In the genomic region with DNA sequence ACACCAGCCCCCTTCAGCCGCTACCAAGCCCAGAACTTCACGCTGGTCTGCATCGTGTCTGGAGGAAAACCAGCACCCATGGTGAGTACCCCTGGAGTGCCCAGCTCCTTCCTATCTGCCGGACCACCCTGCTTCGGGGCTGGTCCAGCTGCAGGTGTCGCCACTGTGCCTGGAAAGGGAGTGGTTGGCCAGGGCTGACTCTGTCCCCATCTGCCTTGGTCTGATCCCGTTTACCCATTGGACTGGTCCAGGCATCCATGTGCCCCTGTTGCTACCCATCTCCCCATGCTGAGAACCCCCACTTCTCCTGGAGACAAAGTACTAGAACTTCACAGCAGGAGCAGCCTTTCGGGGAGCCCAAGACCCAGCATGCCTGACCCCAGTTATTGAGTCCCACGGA, we compare ENCODE assay signal across 34 cellular contexts.
"Had no signal": no experiment of that assay in that cellular context is flagged by ENCODE, and none has a peak within 500 bp of the region (broad histone marks: within the 10 kb centered on the region; RNA-seq: fewer than 3 reads in every experiment).

No MANE protein-coding gene starts in this region.

- H3K4me1 ChIP-seq: adrenal gland, body of pancreas, SJCRH30 had no signal

- H3K27ac ChIP-seq: adrenal gland, body of pancreas, KMS-11, SJCRH30, SK-N-MC had no signal

- DNase-seq: activated CD4-positive, alpha-beta memory T cell treated with anti-CD3 and anti-CD28 coated beads for 36 hours; activated CD4-positive, alpha-beta T cell treated with anti-CD3 and anti-CD28 coated beads for 36 hours; activated CD4-positive, alpha-beta T cell treated with anti-CD3 and anti-CD28 coated beads, Interleukin-2, amount 50 U/mL, for 1 hour; activated CD8-positive, alpha-beta memory T cell treated with anti-CD3 and anti-CD28 coated beads, Interleukin-2, amount 50 U/mL, for 4 hours; activated gamma-delta T cell treated with Interleukin-2 at 50 U/mL for 16 hours; activated naive CD4-positive, alpha-beta T cell treated with anti-CD3 and anti-CD28 coated beads for 36 hours; activated T-cell treated with anti-CD3 and anti-CD28 coated beads for 4 hours; activated T-cell treated with anti-CD3 and anti-CD28 coated beads, Interleukin-2, amount 50 U/mL, for 4 hours; adrenal gland; body of pancreas; caudate nucleus; cerebellar nuclear complex; MM.1S; MV-4-11; NCI-H1092; NCI-H1436 treated with DMSO at 0.1 percent for 48 hours; NCI-H1694 treated with DMSO at 0.1 percent for 48 hours; NCI-H2029; NCI-H2107; NCI-H2171; NCI-H510A; NCI-H526; NCI-H748 treated with DMSO at 0.1 percent for 48 hours; OCI-M1; SHP77; SJCRH30; T1000 had no signal

- H3K9ac ChIP-seq: KMS-11 had no signal

- H3K9me3 ChIP-seq: adrenal gland, body of pancreas, SJCRH30 had no signal

- H3K36me3 Mint-ChIP-seq: activated CD4-positive, alpha-beta memory T cell treated with anti-CD3 and anti-CD28 coated beads for 36 hours; activated naive CD4-positive, alpha-beta T cell treated with anti-CD3 and anti-CD28 coated beads, Interleukin-2, amount 50 U/mL, for 72 hours had no signal

- H3K4me2 ChIP-seq: KMS-11 had no signal

- H3K4me1 Mint-ChIP-seq: activated CD4-positive, alpha-beta T cell treated with anti-CD3 and anti-CD28 coated beads for 36 hours had no signal

- H3K9me3 Mint-ChIP-seq: activated CD4-positive, alpha-beta memory T cell treated with anti-CD3 and anti-CD28 coated beads for 36 hours; activated naive CD4-positive, alpha-beta T cell treated with anti-CD3 and anti-CD28 coated beads for 36 hours; activated naive CD4-positive, alpha-beta T cell treated with anti-CD3 and anti-CD28 coated beads, Interleukin-2, amount 50 U/mL, for 72 hours; activated T-cell treated with anti-CD3 and anti-CD28 coated beads, Interleukin-2, amount 50 U/mL, for 4 hours; activated T-helper 1 cell treated with anti-CD3 and anti-CD28 coated beads, Interleukin-12 subunit alpha, Interleukin-12 subunit beta, Interleukin-2, Interleukin-4 antibody, amounts not matched to agents 30 ng/mL and 10 ng/mL and 1 ng/mL, durations not matched to agents 14 hours and 24 hours and 36 hours had no signal

- H3K4me3 Mint-ChIP-seq: activated CD4-positive, alpha-beta memory T cell treated with anti-CD3 and anti-CD28 coated beads for 36 hours; activated CD4-positive, alpha-beta T cell treated with anti-CD3 and anti-CD28 coated beads for 36 hours; activated naive CD4-positive, alpha-beta T cell treated with anti-CD3 and anti-CD28 coated beads for 36 hours; activated T-cell treated with anti-CD3 and anti-CD28 coated beads, Interleukin-2, amount 50 U/mL, for 4 hours; activated T-helper 1 cell treated with anti-CD3 and anti-CD28 coated beads, Interleukin-12 subunit alpha, Interleukin-12 subunit beta, Interleukin-2, Interleukin-4 antibody, amounts not matched to agents 30 ng/mL and 10 ng/mL and 1 ng/mL, durations not matched to agents 14 hours and 24 hours and 36 hours had no signal

- H3K4me3 ChIP-seq: adrenal gland, body of pancreas, SJCRH30, SK-N-MC had no signal

- H3K27ac Mint-ChIP-seq: activated CD4-positive, alpha-beta memory T cell treated with anti-CD3 and anti-CD28 coated beads for 36 hours; activated CD4-positive, alpha-beta T cell treated with anti-CD3 and anti-CD28 coated beads for 36 hours; activated naive CD4-positive, alpha-beta T cell treated with anti-CD3 and anti-CD28 coated beads for 36 hours; activated naive CD4-positive, alpha-beta T cell treated with anti-CD3 and anti-CD28 coated beads, Interleukin-2, amount 50 U/mL, for 72 hours; activated T-helper 1 cell treated with anti-CD3 and anti-CD28 coated beads, Interleukin-12 subunit alpha, Interleukin-12 subunit beta, Interleukin-2, Interleukin-4 antibody, amounts not matched to agents 30 ng/mL and 10 ng/mL and 1 ng/mL, durations not matched to agents 14 hours and 24 hours and 36 hours had no signal

- H3K36me3 ChIP-seq: adrenal gland, SJCRH30 had no signal

- FAIRE-seq: astrocyte, bronchial epithelial cell had no signal

- H3K27me3 ChIP-seq: adrenal gland, body of pancreas had no signal

- ATAC-seq: activated CD4-positive, alpha-beta T cell treated with anti-CD3 and anti-CD28 coated beads for 36 hours; activated CD4-positive, CD25-positive, alpha-beta regulatory T cell treated with anti-CD3 and anti-CD28 coated beads, Interleukin-2, amount 50 U/mL, for 24 hours; activated naive CD4-positive, alpha-beta T cell treated with anti-CD3 and anti-CD28 coated beads, Interleukin-2, amount 50 U/mL, for 72 hours; activated T-cell treated with anti-CD3 and anti-CD28 coated beads, Interleukin-2, amount 50 U/mL, for 4 hours; body of pancreas had no signal
